Comparison of ENCODE assay signal across 19 cellular contexts in the genomic region with DNA sequence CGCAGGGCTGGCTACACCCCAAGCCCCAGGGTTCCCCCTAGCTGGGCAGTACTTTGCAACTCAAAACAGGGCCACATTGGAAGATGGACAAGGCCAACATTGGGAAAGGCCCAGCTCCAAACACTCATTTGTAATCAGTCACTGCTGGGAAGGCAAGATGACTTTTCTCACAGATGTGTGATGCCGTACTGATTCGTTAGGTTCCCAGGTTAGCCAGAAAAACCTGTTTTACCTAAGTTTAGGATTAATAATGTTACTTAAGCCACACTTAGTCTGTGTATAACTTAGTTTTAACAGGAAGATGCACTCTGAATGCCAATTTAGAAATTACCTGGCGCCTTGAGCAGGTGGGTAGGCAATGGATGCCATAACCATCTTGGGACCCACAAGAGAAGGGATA.
A peak's percentile ranks its signal among the peaks of the same experiment; 100 is the strongest.
DNase-seq lines count a peak whose midpoint lies in the region; ATAC-seq and TF ChIP-seq lines count a peak whose summit lies in the region.
"Had no signal": no experiment of that assay in that cellular context is flagged by ENCODE, and none has a peak within 500 bp of the region (broad histone marks: within the 10 kb centered on the region; RNA-seq: fewer than 3 reads in every experiment).

No MANE protein-coding gene starts in this region.

- peaks cover under 1% of the 10 kb centered on the region for H3K79me2 ChIP-seq in mammary epithelial cell (ENCODE audit: insufficient read depth, low read length)
- no peaks in the 10 kb centered on the region for H3K79me2 ChIP-seq in neural progenitor cell (ENCODE audit: low read depth)

- no peaks in the 10 kb centered on the region for H3K9me3 ChIP-seq in mammary epithelial cell (replicated peaks; ENCODE audit: insufficient read depth, low read length)
- H3K9me3 ChIP-seq in neural progenitor cell (ENCODE audit: low read depth), result no peaks in the 10 kb centered on the region
- H3K9me3 ChIP-seq in aorta (ENCODE audit: control insufficient read depth, low read length), result no peaks in the 10 kb centered on the region
- H3K9me3 ChIP-seq: BE2C, SJSA1 had no signal

- intact Hi-C loops in MCF 10A (cut with micrococcal nuclease) (no loop called here), mammary epithelial cell (cut with micrococcal nuclease) (no loop called here), aorta (cut with DNase I) (no loop called here)

- TF ChIP-seq CTCF in MCF 10A (IDR thresholded peaks at IDR 0.05; ENCODE audit: unreplicated experiment) (no peak), mammary epithelial cell (conservative IDR thresholded peaks at IDR 0.05 in 1 of 2, IDR thresholded peaks at IDR 0.05 in 1 of 2; ENCODE audit: extremely low read depth in 1 of 2, insufficient read depth in 1 of 2, low read depth in 1 of 2, low read length in 2 of 2) (no peak), endothelial cell (IDR thresholded peaks at IDR 0.05; ENCODE audit: unreplicated experiment) (no peak), neural progenitor cell (IDR thresholded peaks at IDR 0.05) (no peak)

- H3K9ac ChIP-seq in mammary epithelial cell (ENCODE audit: insufficient read depth, low read length) (no peak overlapping the region), neural progenitor cell (no peak overlapping the region)

- POLR2A ChIA-PET in MCF 10A (lab: Yijun Ruan, JAX), result no interaction called here

- DNase-seq in MCF 10A (ENCODE audit: unreplicated experiment) (no peak), mammary epithelial cell (no peak), endothelial cell (ENCODE audit: low spot score) (no peak), neural progenitor cell (ENCODE audit: low spot score) (no peak), aorta (no peak), SHP77 treated with DMSO at 0.1 percent for 48 hours (lab: John Stamatoyannopoulos, UW) (no peak), NCI-H526 (lab: John Stamatoyannopoulos, UW) (no peak)
- DNase-seq: BE2C; CD8-positive, alpha-beta memory T cell; GDM1; Karpas-422; MM.1S; NCI-H1417; NCI-H1930; NCI-H2171; NCI-H446; NK-92 treated with Interleukin-12 subunit alpha and Interleukin-12 subunit beta, amount 100 ng/mL, for 24 hours had no signal

- H3K9me3 Mint-ChIP-seq in MCF 10A (ENCODE audit: unreplicated experiment) (no peaks in the 10 kb centered on the region), endothelial cell (ENCODE audit: unreplicated experiment) (no peaks in the 10 kb centered on the region), neural progenitor cell (no peaks in the 10 kb centered on the region)
- H3K9me3 Mint-ChIP-seq: CD8-positive, alpha-beta memory T cell had no signal

- H3K4me3 Mint-ChIP-seq in MCF 10A (ENCODE audit: unreplicated experiment) (no peak overlapping the region), endothelial cell (ENCODE audit: unreplicated experiment) (no peak overlapping the region), neural progenitor cell (no peak overlapping the region)
- H3K4me3 Mint-ChIP-seq: CD8-positive, alpha-beta memory T cell had no signal

- H3F3A ChIP-seq in neural progenitor cell (ENCODE audit: low read depth), result peaks cover 3% of the 10 kb centered on the region

- H4K20me1 ChIP-seq in mammary epithelial cell (ENCODE audit: insufficient read depth, low read length), result no peaks in the 10 kb centered on the region
- H4K20me1 ChIP-seq in neural progenitor cell (ENCODE audit: low read depth), result no peaks in the 10 kb centered on the region

- dilution Hi-C loops in mammary epithelial cell (cut with HindIII; ENCODE audit: low sequenced_read_pairs), result no loop called here

- no peak overlapping the region for H2AFZ ChIP-seq in mammary epithelial cell (ENCODE audit: low read depth, low read length)
- no peak overlapping the region for H2AFZ ChIP-seq in neural progenitor cell (replicated peaks)

- H3K36me3 Mint-ChIP-seq in MCF 10A (ENCODE audit: insufficient read depth, unreplicated experiment) (peaks cover 46% of the 10 kb centered on the region), endothelial cell (ENCODE audit: low read depth, unreplicated experiment) (peaks cover 13% of the 10 kb centered on the region), neural progenitor cell (peaks cover 16% of the 10 kb centered on the region)
- H3K36me3 Mint-ChIP-seq: CD8-positive, alpha-beta memory T cell had no signal

- H3K27me3 ChIP-seq in mammary epithelial cell (ENCODE audit: insufficient read depth, low read length), result no peaks in the 10 kb centered on the region
- H3K27me3 ChIP-seq in neural progenitor cell, result no peaks in the 10 kb centered on the region
- H3K27me3 ChIP-seq in aorta (ENCODE audit: control insufficient read depth in 1 of 2, insufficient read depth in 2 of 2, low read length in 1 of 2), result no peaks in the 10 kb centered on the region
- H3K27me3 ChIP-seq: BE2C, SJSA1 had no signal

- WGBS in mammary epithelial cell (ENCODE audit: low coverage, missing lambda C conversion rate), result 98% methylated on average over 4 of the region's 4 CpGs
- 49 to 60% methylated on average over 4 of the region's 4 CpGs for WGBS in aorta, 2 donors

- H3K27ac ChIP-seq in mammary epithelial cell (ENCODE audit: insufficient read depth, low read depth, low read length) (no peak overlapping the region), neural progenitor cell (no peak overlapping the region), aorta (ENCODE audit: low read depth in 1 of 2, low read length in 2 of 2) (peak overlapping the region; percentile 28 to 31)
- H3K27ac ChIP-seq: SJSA1 had no signal

- H3K27me3 Mint-ChIP-seq in MCF 10A (ENCODE audit: insufficient read depth, unreplicated experiment) (no peaks in the 10 kb centered on the region), endothelial cell (ENCODE audit: unreplicated experiment) (no peaks in the 10 kb centered on the region), neural progenitor cell (ENCODE audit: insufficient read depth, low read depth) (no peaks in the 10 kb centered on the region)

- H3K36me3 ChIP-seq in mammary epithelial cell (ENCODE audit: insufficient read depth, low read length) (peaks cover 10% of the 10 kb centered on the region), neural progenitor cell (no peaks in the 10 kb centered on the region), aorta (ENCODE audit: control insufficient read depth in 1 of 2, insufficient read depth in 2 of 2, low read length in 1 of 2) (peaks cover 0 to 4% of the 10 kb centered on the region in 2 donors)
- H3K36me3 ChIP-seq: SJSA1 had no signal

- CTCF ChIA-PET in MCF 10A (lab: Yijun Ruan, JAX), result interaction anchor here (1.6 kb wide), 1 partner anchor 85 kb away, joined by 6 read pairs; no protein-coding TSS in a partner anchor
- CTCF ChIA-PET in mammary epithelial cell (lab: Charles Lee; ENCODE audit: low non-redundant PET), result no interaction called here

- H3K4me2 ChIP-seq in mammary epithelial cell (ENCODE audit: insufficient read depth, low read depth, low read length) (no peak overlapping the region), neural progenitor cell (no peak overlapping the region)

- H3K4me1 ChIP-seq in mammary epithelial cell (ENCODE audit: insufficient read depth, low read length) (peaks cover 15% of the 10 kb centered on the region), neural progenitor cell (peaks cover 9% of the 10 kb centered on the region), aorta (ENCODE audit: control insufficient read depth in 1 of 2, insufficient read depth in 2 of 2, low read length in 2 of 2) (peaks cover 3% of the 10 kb centered on the region in 2 donors)

- H3K4me3 ChIP-seq in mammary epithelial cell (replicated peaks in 1 of 3; ENCODE audit: insufficient read depth in 1 of 3, low read depth in 2 of 3, low read length in 3 of 3) (no peak overlapping the region), neural progenitor cell (no peak overlapping the region), aorta (ENCODE audit: low read length in 2 of 2) (no peak overlapping the region)
- H3K4me3 ChIP-seq: SJSA1 had no signal

- peaks cover 32% of the 10 kb centered on the region for H3K4me1 Mint-ChIP-seq in MCF 10A (ENCODE audit: insufficient read depth, unreplicated experiment)
- peaks cover 4% of the 10 kb centered on the region for H3K4me1 Mint-ChIP-seq in endothelial cell (ENCODE audit: unreplicated experiment)
- H3K4me1 Mint-ChIP-seq in neural progenitor cell, result peaks cover 30% of the 10 kb centered on the region
- H3K4me1 Mint-ChIP-seq: CD8-positive, alpha-beta memory T cell had no signal

- peak overlapping the region; percentile 50 for H3K27ac Mint-ChIP-seq in MCF 10A (ENCODE audit: low read depth, unreplicated experiment)
- peak overlapping the region; percentile 5 for H3K27ac Mint-ChIP-seq in endothelial cell (ENCODE audit: unreplicated experiment)
- H3K27ac Mint-ChIP-seq in neural progenitor cell, result peak overlapping the region; percentile 6

- no TSS peak for BruUV-seq in MCF 10A (replicated peaks; lab: Mats Ljungman, UMichigan)
- BruUV-seq in mammary epithelial cell (replicated peaks; lab: Mats Ljungman, UMichigan), result no TSS peak

- in situ Hi-C loops in mammary epithelial cell (cut with MboI; ENCODE audit: low sequenced_read_pairs in 2 of 2), result no loop called here

- no peak for ATAC-seq in aorta (ENCODE audit: low FRiP score)
- no peak for ATAC-seq in HG03378 (IDR thresholded peaks at IDR 0.05; ENCODE audit: unreplicated experiment)

Comparison
In these comparisons a context has a peak if more than half of its experiments do, and no peak if none do; other contexts are left out.
1. H3K27ac ChIP-seq: peak in aorta (2 of 2); none in mammary epithelial cell (single experiment) and neural progenitor cell (single experiment).
2. Peak in every context shown above with its lines, with median percentiles within 50 percentile points of each other: H3K27ac Mint-ChIP-seq.